25 cellular contexts compared by ENCODE assay signal in genomic region chr3:101979033-101979432, GRCh38.
DNase-seq lines count a peak whose midpoint lies in the region; ATAC-seq and TF ChIP-seq lines count a peak whose summit lies in the region.
"Had no signal": no experiment of that assay in that cellular context is flagged by ENCODE, and none has a peak within 500 bp of the region (broad histone marks: within the 10 kb centered on the region; RNA-seq: fewer than 3 reads in every experiment).

No MANE protein-coding gene starts in this region.

- no peaks in the 10 kb centered on the region for H4K20me1 ChIP-seq in OCI-LY7 (ENCODE audit: insufficient read depth, low read length)
- H4K20me1 ChIP-seq: BLaER1 had no signal

- H3K36me3 ChIP-seq in OCI-LY7 (ENCODE audit: insufficient read depth, low read length) (no peaks in the 10 kb centered on the region), heart right ventricle (no peaks in the 10 kb centered on the region)
- H3K36me3 ChIP-seq: BLaER1 had no signal

- WGBS in heart right ventricle, 2 donors, result 89 to 90% methylated on average over 3 of the region's 3 CpGs

- no peak overlapping the region for H3K27ac ChIP-seq in OCI-LY7 (ENCODE audit: low read depth, low read length, poor library complexity, severe bottlenecking)
- H3K27ac ChIP-seq in heart right ventricle, result no peak overlapping the region
- H3K27ac ChIP-seq: BLaER1, HL-60, RWPE1, SK-N-MC had no signal

- CTCF ChIA-PET in OCI-LY7 (lab: Charles Lee; ENCODE audit: unreplicated experiment), result no interaction called here

- TF ChIP-seq CTCF in OCI-LY7 (conservative IDR thresholded peaks at IDR 0.05; ENCODE audit: low read length) (no peak), heart right ventricle (IDR thresholded peaks at IDR 0.05) (no peak)

- no peaks in the 10 kb centered on the region for H3K79me2 ChIP-seq in OCI-LY7 (ENCODE audit: insufficient read depth, low read depth, low read length)

- H3K27me3 ChIP-seq in heart right ventricle, result peaks cover 0 to 3% (median 0%) of the 10 kb centered on the region in 7 donors
- H3K27me3 ChIP-seq: BLaER1 had no signal

- peaks cover 7% of the 10 kb centered on the region for H3K4me1 ChIP-seq in OCI-LY7 (ENCODE audit: insufficient read depth, low read length, poor library complexity, severe bottlenecking)
- no peaks in the 10 kb centered on the region for H3K4me1 ChIP-seq in heart right ventricle
- H3K4me1 ChIP-seq: BLaER1 had no signal

- H3K9me3 ChIP-seq in OCI-LY7 (ENCODE audit: low read length) (no peaks in the 10 kb centered on the region), heart right ventricle (no peaks in the 10 kb centered on the region)
- H3K9me3 ChIP-seq: BLaER1 had no signal

- no peak overlapping the region for H3K4me2 ChIP-seq in OCI-LY7 (ENCODE audit: low read length)
- H3K4me2 ChIP-seq: BLaER1 had no signal

- H3K9me2 ChIP-seq in OCI-LY7 (ENCODE audit: insufficient read depth, low read length), result no peaks in the 10 kb centered on the region

- POLR2A ChIA-PET in OCI-LY7 (lab: Charles Lee), result no interaction called here

- no peak overlapping the region for H3K4me3 ChIP-seq in OCI-LY7 (ENCODE audit: low read depth, low read length, poor library complexity, severe bottlenecking)
- H3K4me3 ChIP-seq in heart right ventricle, result no peak overlapping the region
- H3K4me3 ChIP-seq: BLaER1, GM12878, SK-N-MC had no signal

- peak overlapping the region; percentile 36 for H2AFZ ChIP-seq in OCI-LY7 (ENCODE audit: low read length)

- no peak for ATAC-seq in heart right ventricle
- ATAC-seq: GM12878, Panc1 had no signal

- BruUV-seq in OCI-LY7 (replicated peaks; lab: Mats Ljungman, UMichigan), result no TSS peak

- DNase-seq in SKM-1 treated with dmso at 0.1 percent for 144 hours (lab: John Stamatoyannopoulos, UW; ENCODE audit: unreplicated experiment) (peak; percentile 50), SKM-1 (lab: John Stamatoyannopoulos, UW; ENCODE audit: unreplicated experiment) (no peak), NOMO-1 (lab: John Stamatoyannopoulos, UW; ENCODE audit: unreplicated experiment in 2 of 2) (peak; percentile 59 to 73), OCI-LY7 (ENCODE audit: low spot score) (peak; percentile 30), HK-2 (ENCODE audit: unreplicated experiment) (no peak), DMS153 treated with DMSO at 0.1 percent for 48 hours (lab: John Stamatoyannopoulos, UW; ENCODE audit: unreplicated experiment) (no peak), heart right ventricle (no peak)
- DNase-seq: COR-L47, DMS79, EL, GDM1, HCEC 1CT, Karpas-422, NCI-H1048, NCI-H1694, NCI-H2029 treated with DMSO at 0.1 percent for 48 hours, NCI-H446 treated with DMSO at 0.1 percent for 48 hours, NCI-H526, SHP77 had no signal

- intact Hi-C loops in OCI-LY7 (cut with micrococcal nuclease; ENCODE audit: unreplicated experiment) (no loop called here), heart right ventricle (cut with DNase I) (no loop called here)

Comparison
In these comparisons a context has a peak if more than half of its experiments do, and no peak if none do; other contexts are left out.
1. DNase-seq: peak in SKM-1 treated with dmso at 0.1 percent for 144 hours (single experiment), NOMO-1 (2 of 2) and OCI-LY7 (single experiment); none in SKM-1 (single experiment), HK-2 (single experiment), DMS153 treated with DMSO at 0.1 percent for 48 hours (single experiment) and heart right ventricle (0 of 2).